ENCODE assay signal across 8 cellular contexts in the genomic region with DNA sequence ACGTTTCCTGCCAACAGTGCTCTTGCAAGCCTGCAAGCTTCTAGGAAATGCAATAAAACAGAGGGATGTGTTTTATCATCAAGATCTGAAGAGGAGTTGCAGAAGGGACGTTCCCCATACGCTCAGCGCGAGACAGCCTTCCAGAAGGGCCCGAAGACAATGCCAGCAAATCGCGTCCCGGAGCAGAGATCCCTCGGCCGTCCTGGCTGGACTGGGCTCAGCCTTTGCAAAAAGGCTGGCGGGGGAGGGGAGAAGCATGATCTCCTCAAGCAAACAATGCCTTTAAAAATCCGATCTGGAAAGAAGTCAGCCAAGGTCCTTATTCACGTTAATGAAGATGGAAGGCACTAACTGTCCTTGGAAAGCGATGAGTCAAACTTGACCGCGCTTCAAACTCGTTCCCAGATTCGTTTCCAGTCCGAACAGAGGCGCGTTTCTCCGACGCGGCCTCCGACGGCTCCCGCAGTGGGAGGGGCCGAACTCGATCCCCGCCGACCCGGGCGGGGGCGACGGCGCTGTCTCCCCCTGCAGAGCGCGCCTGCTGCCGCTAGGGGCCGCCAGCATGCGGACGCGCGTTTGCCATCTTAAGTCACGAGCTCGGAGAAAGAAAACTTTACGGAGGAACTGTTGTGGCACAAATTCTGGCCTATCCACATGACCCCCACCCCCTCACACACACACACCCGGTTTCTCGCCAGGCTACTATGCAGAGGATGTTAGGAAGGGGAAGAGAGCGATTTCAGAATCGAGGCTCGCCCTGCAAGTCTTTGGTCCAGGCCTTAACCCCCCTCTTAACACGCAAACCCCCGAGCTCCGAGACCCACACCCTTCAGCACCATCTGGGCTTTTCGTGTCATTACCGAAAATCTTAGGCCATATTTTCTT.
DNase-seq lines count a peak whose midpoint lies in the region; ATAC-seq lines count a peak whose summit lies in the region.

No MANE protein-coding gene starts in this region.

- no peaks in the 10 kb centered on the region for H3K9me3 Mint-ChIP-seq in effector memory CD8-positive, alpha-beta T cell

- H3K4me1 Mint-ChIP-seq in effector memory CD8-positive, alpha-beta T cell (ENCODE audit: low read depth in 2 of 2), result peaks cover 47 to 58% of the 10 kb centered on the region in 2 donors

- ATAC-seq in HG02571 (IDR thresholded peaks at IDR 0.05; ENCODE audit: unreplicated experiment), result peak; percentile 31
- peak; percentile 42 for ATAC-seq in effector memory CD8-positive, alpha-beta T cell (replicated peaks)

- H3K27me3 Mint-ChIP-seq in effector memory CD8-positive, alpha-beta T cell, result no peaks in the 10 kb centered on the region

- H3K27ac Mint-ChIP-seq in effector memory CD8-positive, alpha-beta T cell, result peak overlapping the region; percentile 98 to 99

- peak overlapping the region; percentile 97 to 99 for H3K4me3 Mint-ChIP-seq in effector memory CD8-positive, alpha-beta T cell

- DNase-seq in DMS79 treated with DMSO at 0.1 percent for 48 hours (lab: John Stamatoyannopoulos, UW), result peak; percentile 80
- peak; percentile 84 to 90 for DNase-seq in NCI-H446 (lab: John Stamatoyannopoulos, UW)
- DNase-seq in activated CD8-positive, alpha-beta memory T cell treated with anti-CD3 and anti-CD28 coated beads for 48 hours (ENCODE audit: low read depth in 2 of 3, low spot score in 2 of 3), result peak in 2 of 3 experiments; percentile 57 to 60
- peak; percentile 76 to 81 (median 80) for DNase-seq in effector memory CD8-positive, alpha-beta T cell
- DNase-seq in medulla oblongata (ENCODE audit: extremely low spot score), result peak; percentile 91
- DNase-seq in stimulated activated CD4-positive, alpha-beta T cell treated with anti-CD3 and anti-CD28 coated beads, TNF-alpha, amount 100 ng/mL, for 24 hours (ENCODE audit: low read depth in 3 of 3), result peak in 2 of 3 experiments; percentile 61 to 77
- DNase-seq in SHP77 (lab: John Stamatoyannopoulos, UW), result no peak

- H3K36me3 Mint-ChIP-seq in effector memory CD8-positive, alpha-beta T cell (ENCODE audit: insufficient read depth), result peaks cover 75% of the 10 kb centered on the region

Comparison
In these comparisons a context has a peak if more than half of its experiments do, and no peak if none do; other contexts are left out.
1. DNase-seq: peak in DMS79 treated with DMSO at 0.1 percent for 48 hours (single experiment), NCI-H446 (2 of 2), activated CD8-positive, alpha-beta memory T cell treated with anti-CD3 and anti-CD28 coated beads for 48 hours (2 of 3), effector memory CD8-positive, alpha-beta T cell (3 of 3), medulla oblongata (single experiment) and stimulated activated CD4-positive, alpha-beta T cell treated with anti-CD3 and anti-CD28 coated beads, TNF-alpha, amount 100 ng/mL, for 24 hours (2 of 3); none in SHP77 (0 of 2).